1 cellular context compared by ENCODE assay signal in the genomic region with DNA sequence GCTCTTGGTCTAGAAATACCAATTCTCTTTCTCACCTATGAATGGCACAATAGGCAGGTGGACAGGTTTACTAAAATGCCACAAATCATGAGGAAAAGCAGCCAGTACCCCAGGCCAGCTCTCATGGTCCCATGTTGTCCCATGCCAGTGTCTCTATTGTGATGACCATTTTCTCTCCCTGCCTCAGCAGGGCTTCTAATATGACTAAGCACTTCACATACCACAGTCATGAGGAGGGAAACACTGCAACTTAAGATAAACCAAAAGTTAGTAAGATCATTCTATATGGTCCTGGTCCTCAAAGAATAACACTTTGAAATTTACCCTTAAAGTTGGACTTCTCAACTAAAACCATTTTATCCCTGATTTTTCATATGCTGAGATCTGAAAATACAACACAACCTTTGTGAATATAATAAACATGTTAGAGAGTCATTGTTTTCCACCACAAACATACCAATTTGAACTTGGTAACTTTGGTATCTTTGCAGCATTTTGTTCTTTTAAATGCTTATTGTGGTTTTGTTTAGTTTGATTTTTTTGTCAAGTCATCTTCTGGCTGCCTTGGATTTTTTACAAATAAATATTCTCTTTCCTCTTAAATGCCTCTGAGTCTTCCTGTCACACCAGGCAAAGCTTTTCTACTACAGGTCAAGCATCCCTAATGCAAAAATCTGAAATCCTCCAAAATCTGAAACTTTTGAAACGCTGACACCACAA.
TF ChIP-seq lines count a peak whose summit lies in the region.

No MANE protein-coding gene starts in this region.

TF ChIP-seq in GM23338, 12 proteins besides CTCF, POLR2A, EP300 and RAD21:
- TF ChIP-seq, protein P1, sequence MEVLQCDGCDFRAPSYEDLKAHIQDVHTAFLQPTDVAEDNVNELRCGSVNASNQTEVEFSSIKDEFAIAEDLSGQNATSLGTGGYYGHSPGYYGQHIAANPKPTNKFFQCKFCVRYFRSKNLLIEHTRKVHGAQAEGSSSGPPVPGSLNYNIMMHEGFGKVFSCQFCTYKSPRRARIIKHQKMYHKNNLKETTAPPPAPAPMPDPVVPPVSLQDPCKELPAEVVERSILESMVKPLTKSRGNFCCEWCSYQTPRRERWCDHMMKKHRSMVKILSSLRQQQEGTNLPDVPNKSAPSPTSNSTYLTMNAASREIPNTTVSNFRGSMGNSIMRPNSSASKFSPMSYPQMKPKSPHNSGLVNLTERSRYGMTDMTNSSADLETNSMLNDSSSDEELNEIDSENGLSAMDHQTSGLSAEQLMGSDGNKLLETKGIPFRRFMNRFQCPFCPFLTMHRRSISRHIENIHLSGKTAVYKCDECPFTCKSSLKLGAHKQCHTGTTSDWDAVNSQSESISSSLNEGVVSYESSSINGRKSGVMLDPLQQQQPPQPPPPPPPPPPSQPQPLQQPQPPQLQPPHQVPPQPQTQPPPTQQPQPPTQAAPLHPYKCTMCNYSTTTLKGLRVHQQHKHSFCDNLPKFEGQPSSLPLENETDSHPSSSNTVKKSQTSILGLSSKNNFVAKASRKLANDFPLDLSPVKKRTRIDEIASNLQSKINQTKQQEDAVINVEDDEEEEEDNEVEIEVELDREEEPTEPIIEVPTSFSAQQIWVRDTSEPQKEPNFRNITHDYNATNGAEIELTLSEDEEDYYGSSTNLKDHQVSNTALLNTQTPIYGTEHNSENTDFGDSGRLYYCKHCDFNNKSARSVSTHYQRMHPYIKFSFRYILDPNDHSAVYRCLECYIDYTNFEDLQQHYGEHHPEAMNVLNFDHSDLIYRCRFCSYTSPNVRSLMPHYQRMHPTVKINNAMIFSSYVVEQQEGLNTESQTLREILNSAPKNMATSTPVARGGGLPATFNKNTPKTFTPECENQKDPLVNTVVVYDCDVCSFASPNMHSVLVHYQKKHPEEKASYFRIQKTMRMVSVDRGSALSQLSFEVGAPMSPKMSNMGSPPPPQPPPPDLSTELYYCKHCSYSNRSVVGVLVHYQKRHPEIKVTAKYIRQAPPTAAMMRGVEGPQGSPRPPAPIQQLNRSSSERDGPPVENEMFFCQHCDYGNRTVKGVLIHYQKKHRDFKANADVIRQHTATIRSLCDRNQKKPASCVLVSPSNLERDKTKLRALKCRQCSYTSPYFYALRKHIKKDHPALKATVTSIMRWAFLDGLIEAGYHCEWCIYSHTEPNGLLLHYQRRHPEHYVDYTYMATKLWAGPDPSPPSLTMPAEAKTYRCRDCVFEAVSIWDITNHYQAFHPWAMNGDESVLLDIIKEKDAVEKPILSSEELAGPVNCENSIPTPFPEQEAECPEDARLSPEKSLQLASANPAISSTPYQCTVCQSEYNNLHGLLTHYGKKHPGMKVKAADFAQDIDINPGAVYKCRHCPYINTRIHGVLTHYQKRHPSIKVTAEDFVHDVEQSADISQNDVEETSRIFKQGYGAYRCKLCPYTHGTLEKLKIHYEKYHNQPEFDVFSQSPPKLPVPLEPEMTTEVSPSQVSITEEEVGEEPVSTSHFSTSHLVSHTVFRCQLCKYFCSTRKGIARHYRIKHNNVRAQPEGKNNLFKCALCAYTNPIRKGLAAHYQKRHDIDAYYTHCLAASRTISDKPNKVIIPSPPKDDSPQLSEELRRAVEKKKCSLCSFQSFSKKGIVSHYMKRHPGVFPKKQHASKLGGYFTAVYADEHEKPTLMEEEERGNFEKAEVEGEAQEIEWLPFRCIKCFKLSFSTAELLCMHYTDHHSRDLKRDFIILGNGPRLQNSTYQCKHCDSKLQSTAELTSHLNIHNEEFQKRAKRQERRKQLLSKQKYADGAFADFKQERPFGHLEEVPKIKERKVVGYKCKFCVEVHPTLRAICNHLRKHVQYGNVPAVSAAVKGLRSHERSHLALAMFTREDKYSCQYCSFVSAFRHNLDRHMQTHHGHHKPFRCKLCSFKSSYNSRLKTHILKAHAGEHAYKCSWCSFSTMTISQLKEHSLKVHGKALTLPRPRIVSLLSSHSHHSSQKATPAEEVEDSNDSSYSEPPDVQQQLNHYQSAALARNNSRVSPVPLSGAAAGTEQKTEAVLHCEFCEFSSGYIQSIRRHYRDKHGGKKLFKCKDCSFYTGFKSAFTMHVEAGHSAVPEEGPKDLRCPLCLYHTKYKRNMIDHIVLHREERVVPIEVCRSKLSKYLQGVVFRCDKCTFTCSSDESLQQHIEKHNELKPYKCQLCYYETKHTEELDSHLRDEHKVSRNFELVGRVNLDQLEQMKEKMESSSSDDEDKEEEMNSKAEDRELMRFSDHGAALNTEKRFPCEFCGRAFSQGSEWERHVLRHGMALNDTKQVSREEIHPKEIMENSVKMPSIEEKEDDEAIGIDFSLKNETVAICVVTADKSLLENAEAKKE (CRISPR knock-in tag; IDR thresholded peaks at IDR 0.05): no peak
- TF ChIP-seq ZNF331 (CRISPR knock-in tag; IDR thresholded peaks at IDR 0.05; ENCODE audit: low read depth) (no peak), ZNF114 (CRISPR knock-in tag; IDR thresholded peaks at IDR 0.05) (no peak), STAT1 (IDR thresholded peaks at IDR 0.05; ENCODE audit: unreplicated experiment) (no peak), POLR2AphosphoS5 (IDR thresholded peaks at IDR 0.05; ENCODE audit: low read depth) (no peak), EZH2 (IDR thresholded peaks at IDR 0.05; ENCODE audit: low read depth, unreplicated experiment) (no peak), NANOG (IDR thresholded peaks at IDR 0.05; ENCODE audit: borderline replicate concordance) (no peak), CREB1 (CRISPR knock-in tag; IDR thresholded peaks at IDR 0.05; ENCODE audit: low read depth) (no peak), EZH2phosphoT487 (IDR thresholded peaks at IDR 0.05; ENCODE audit: unreplicated experiment) (no peak), JUNB (IDR thresholded peaks at IDR 0.05; ENCODE audit: unreplicated experiment) (no peak)
- TF ChIP-seq, protein P2, sequence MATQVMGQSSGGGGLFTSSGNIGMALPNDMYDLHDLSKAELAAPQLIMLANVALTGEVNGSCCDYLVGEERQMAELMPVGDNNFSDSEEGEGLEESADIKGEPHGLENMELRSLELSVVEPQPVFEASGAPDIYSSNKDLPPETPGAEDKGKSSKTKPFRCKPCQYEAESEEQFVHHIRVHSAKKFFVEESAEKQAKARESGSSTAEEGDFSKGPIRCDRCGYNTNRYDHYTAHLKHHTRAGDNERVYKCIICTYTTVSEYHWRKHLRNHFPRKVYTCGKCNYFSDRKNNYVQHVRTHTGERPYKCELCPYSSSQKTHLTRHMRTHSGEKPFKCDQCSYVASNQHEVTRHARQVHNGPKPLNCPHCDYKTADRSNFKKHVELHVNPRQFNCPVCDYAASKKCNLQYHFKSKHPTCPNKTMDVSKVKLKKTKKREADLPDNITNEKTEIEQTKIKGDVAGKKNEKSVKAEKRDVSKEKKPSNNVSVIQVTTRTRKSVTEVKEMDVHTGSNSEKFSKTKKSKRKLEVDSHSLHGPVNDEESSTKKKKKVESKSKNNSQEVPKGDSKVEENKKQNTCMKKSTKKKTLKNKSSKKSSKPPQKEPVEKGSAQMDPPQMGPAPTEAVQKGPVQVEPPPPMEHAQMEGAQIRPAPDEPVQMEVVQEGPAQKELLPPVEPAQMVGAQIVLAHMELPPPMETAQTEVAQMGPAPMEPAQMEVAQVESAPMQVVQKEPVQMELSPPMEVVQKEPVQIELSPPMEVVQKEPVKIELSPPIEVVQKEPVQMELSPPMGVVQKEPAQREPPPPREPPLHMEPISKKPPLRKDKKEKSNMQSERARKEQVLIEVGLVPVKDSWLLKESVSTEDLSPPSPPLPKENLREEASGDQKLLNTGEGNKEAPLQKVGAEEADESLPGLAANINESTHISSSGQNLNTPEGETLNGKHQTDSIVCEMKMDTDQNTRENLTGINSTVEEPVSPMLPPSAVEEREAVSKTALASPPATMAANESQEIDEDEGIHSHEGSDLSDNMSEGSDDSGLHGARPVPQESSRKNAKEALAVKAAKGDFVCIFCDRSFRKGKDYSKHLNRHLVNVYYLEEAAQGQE (IDR thresholded peaks at IDR 0.05; ENCODE audit: unreplicated experiment): no peak
- TF ChIP-seq, protein P3, sequence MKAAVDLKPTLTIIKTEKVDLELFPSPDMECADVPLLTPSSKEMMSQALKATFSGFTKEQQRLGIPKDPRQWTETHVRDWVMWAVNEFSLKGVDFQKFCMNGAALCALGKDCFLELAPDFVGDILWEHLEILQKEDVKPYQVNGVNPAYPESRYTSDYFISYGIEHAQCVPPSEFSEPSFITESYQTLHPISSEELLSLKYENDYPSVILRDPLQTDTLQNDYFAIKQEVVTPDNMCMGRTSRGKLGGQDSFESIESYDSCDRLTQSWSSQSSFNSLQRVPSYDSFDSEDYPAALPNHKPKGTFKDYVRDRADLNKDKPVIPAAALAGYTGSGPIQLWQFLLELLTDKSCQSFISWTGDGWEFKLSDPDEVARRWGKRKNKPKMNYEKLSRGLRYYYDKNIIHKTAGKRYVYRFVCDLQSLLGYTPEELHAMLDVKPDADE (IDR thresholded peaks at IDR 0.05): no peak
